In genomic region chr1:32014199-32014936, GRCh38 we compare ENCODE assay signal across 8 cellular contexts. TPM values are rescaled to one million over a fixed set of nuclear protein-coding genes. Genes with fewer than 3 reads are reported as not detected.
DNase-seq lines count a peak whose midpoint lies in the region; ATAC-seq and TF ChIP-seq lines count a peak whose summit lies in the region.

No MANE protein-coding gene starts in this region.

- H3K4me3 Mint-ChIP-seq in activated B cell treated with CpG ODN at 0.5 μM for 24 hours = peak overlapping the region; percentile 98

- TF ChIP-seq CTCF in activated B cell treated with CpG ODN at 0.5 μM for 24 hours (IDR thresholded peaks at IDR 0.05) (no peak), coronary artery (IDR thresholded peaks at IDR 0.05) (no peak)

- H3K4me1 Mint-ChIP-seq in activated B cell treated with CpG ODN at 0.5 μM for 24 hours = peaks cover 43% of the 10 kb centered on the region

- no peak for TF ChIP-seq RAD21 in Ishikawa (IDR thresholded peaks at IDR 0.05; ENCODE audit: low read depth)

- DNase-seq in EL = peak; percentile 57
- peak; percentile 22 for DNase-seq in activated B cell treated with CpG ODN at 0.5 μM for 24 hours
- peak; percentile 82 for DNase-seq in coronary artery (ENCODE audit: low spot score)
- DNase-seq in left lobe of liver (ENCODE audit: low spot score) = peak; percentile 61
- DNase-seq in stimulated activated CD4-positive, alpha-beta T cell treated with anti-CD3 and anti-CD28 coated beads, Interleukin-4, amount 100 ng/mL, for 1 hour = peak; percentile 30
- DNase-seq in 8988T = no peak

- ATAC-seq in GM21576 (IDR thresholded peaks at IDR 0.05; ENCODE audit: unreplicated experiment) = peak; percentile 28
- no peak for ATAC-seq in activated B cell treated with CpG ODN at 0.5 μM for 24 hours (ENCODE audit: low read depth)
- ATAC-seq in left lobe of liver = peak; percentile 52

- no peaks in the 10 kb centered on the region for H3K27me3 Mint-ChIP-seq in activated B cell treated with CpG ODN at 0.5 μM for 24 hours

- intact Hi-C loops in activated B cell treated with CpG ODN at 0.5 μM for 24 hours (cut with micrococcal nuclease) = loop anchor here (5.0 to 10.0 kb wide), 2 partner anchors 93 to 800 kb away; partner anchors contain the start of genes KPNA6, S100PBP and YARS1

- CTCF ChIA-PET in activated B cell treated with CpG ODN at 0.5 μM for 24 hours (lab: Charles Lee) = no interaction called here

- H3K4me3 ChIP-seq in coronary artery = peak overlapping the region; percentile 81

- H3K27ac Mint-ChIP-seq in activated B cell treated with CpG ODN at 0.5 μM for 24 hours = peak overlapping the region; percentile 88

- TF ChIP-seq EP300 in Ishikawa (IDR thresholded peaks at IDR 0.05; ENCODE audit: borderline replicate concordance) = no peak

- H3K27ac ChIP-seq in coronary artery = peak overlapping the region; percentile 94 to 98

- POLR2A ChIA-PET in activated B cell treated with CpG ODN at 0.5 μM for 24 hours (lab: Charles Lee) = interaction anchor here (0.9 to 3.0 kb wide), 4 partner anchors 9 to 1113 kb away, joined by 3 to 26 read pairs (median 4); partner anchors contain the start of gene TMEM39B

- no peaks in the 10 kb centered on the region for H3K9me3 Mint-ChIP-seq in activated B cell treated with CpG ODN at 0.5 μM for 24 hours

- peaks cover 32% of the 10 kb centered on the region for H3K36me3 Mint-ChIP-seq in activated B cell treated with CpG ODN at 0.5 μM for 24 hours (ENCODE audit: low read depth)

TF ChIP-seq in Ishikawa, 13 proteins besides CTCF, POLR2A, EP300 and RAD21:
- peak; percentile 54; the same call in 1 of the 2 replicates for TF ChIP-seq MAX (IDR thresholded peaks at IDR 0.05)
- no peak for TF ChIP-seq EGR1 (IDR thresholded peaks at IDR 0.05)
- 0 out of 2 replicates have a peak, but pooled peaks have one; percentile 20 for TF ChIP-seq YY1 (IDR thresholded peaks at IDR 0.05; ENCODE audit: low read depth)
TF ChIP-seq in Ishikawa: peak in this region for 2.

RNA-seq across cellular contexts. Expression of gene KHDRBS1, which starts 0.7 kb away (rescaled TPM):
- total RNA-seq in activated B cell treated with CpG ODN at 0.5 μM for 24 hours (146 and 152 TPM in 2 replicates), left lobe of liver (24.1 TPM)

RNA-seq across cellular contexts. Expression of gene TMEM39B, which starts 58.4 kb away (rescaled TPM):
- 23.1 and 23.8 TPM in 2 replicates for total RNA-seq in activated B cell treated with CpG ODN at 0.5 μM for 24 hours
- total RNA-seq in left lobe of liver = 6.0 TPM
